13 cellular contexts compared by ENCODE assay signal in the genomic region with DNA sequence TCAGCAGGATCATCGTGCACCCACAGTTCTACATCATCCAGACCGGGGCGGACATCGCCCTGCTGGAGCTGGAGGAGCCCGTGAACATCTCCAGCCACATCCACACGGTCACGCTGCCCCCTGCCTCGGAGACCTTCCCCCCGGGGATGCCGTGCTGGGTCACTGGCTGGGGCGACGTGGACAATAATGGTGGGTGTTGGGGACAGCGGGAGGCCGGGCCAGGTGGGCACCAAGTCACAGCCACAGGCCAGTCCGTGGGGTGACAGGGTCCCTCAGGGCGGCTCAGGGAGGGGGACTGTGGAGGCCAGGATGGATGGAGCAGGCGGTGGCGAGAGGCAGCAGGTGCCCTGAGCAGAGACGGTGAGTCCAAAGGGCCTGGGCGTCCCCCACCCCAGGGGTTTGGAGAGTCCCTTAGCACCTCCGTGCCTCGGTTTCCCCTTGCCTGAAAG. TPM values are rescaled to one million over a fixed set of nuclear protein-coding genes. Genes with fewer than 3 reads are reported as not detected.
DNase-seq lines count a peak whose midpoint lies in the region; ATAC-seq and TF ChIP-seq lines count a peak whose summit lies in the region.
"Had no signal": no experiment of that assay in that cellular context is flagged by ENCODE, and none has a peak within 500 bp of the region (broad histone marks: within the 10 kb centered on the region; RNA-seq: fewer than 3 reads in every experiment).

No MANE protein-coding gene starts in this region.

- intact Hi-C loops in Right ventricle myocardium superior (cut with DNase I) (no loop called here), left lung (cut with DNase I) (no loop called here)
- intact Hi-C loops in CD8-positive, alpha-beta T cell (cut with DNase I, micrococcal nuclease), result no loop called here

- POLR2A ChIA-PET in CD8-positive, alpha-beta T cell (lab: Charles Lee), result no interaction called here

- H3K4me1 Mint-ChIP-seq in neural progenitor cell, result peaks cover 7% of the 10 kb centered on the region
- peaks cover 5% of the 10 kb centered on the region for H3K4me1 Mint-ChIP-seq in CD8-positive, alpha-beta T cell (ENCODE audit: low read depth)

- H3K9ac ChIP-seq in neural progenitor cell, result no peak overlapping the region
- H3K9ac ChIP-seq: BLaER1 had no signal

- no peak overlapping the region for H2AFZ ChIP-seq in neural progenitor cell (replicated peaks)

- no peak for ATAC-seq in Right ventricle myocardium superior (ENCODE audit: poor library complexity)
- ATAC-seq in RWPE2 (ENCODE audit: low read depth), result 0 out of 3 replicates have a peak, but pooled peaks have one; percentile 15
- no peak for ATAC-seq in CD8-positive, alpha-beta T cell
- ATAC-seq in left lung, result no peak

- H3K9me3 ChIP-seq in right atrium auricular region (no peaks in the 10 kb centered on the region), RWPE2 (ENCODE audit: severe bottlenecking) (no peaks in the 10 kb centered on the region), neural progenitor cell (ENCODE audit: low read depth) (no peaks in the 10 kb centered on the region), left lung (no peaks in the 10 kb centered on the region)
- no peaks in the 10 kb centered on the region for H3K9me3 ChIP-seq in CD8-positive, alpha-beta T cell (ENCODE audit: low read length)
- H3K9me3 ChIP-seq: BLaER1 had no signal

- H3K27ac Mint-ChIP-seq in neural progenitor cell, result no peak overlapping the region
- no peak overlapping the region for H3K27ac Mint-ChIP-seq in CD8-positive, alpha-beta T cell
- H3K27ac Mint-ChIP-seq: H9 had no signal

- H3K4me3 ChIP-seq in right atrium auricular region (no peak overlapping the region), RWPE2 (ENCODE audit: severe bottlenecking) (no peak overlapping the region), neural progenitor cell (no peak overlapping the region), left lung (no peak overlapping the region)
- H3K4me3 ChIP-seq in CD8-positive, alpha-beta T cell (ENCODE audit: low read depth, low read length), result no peak overlapping the region
- H3K4me3 ChIP-seq: BLaER1 had no signal

- H4K20me1 ChIP-seq in neural progenitor cell (ENCODE audit: low read depth), result no peaks in the 10 kb centered on the region

- H3K36me3 Mint-ChIP-seq in neural progenitor cell, result no peaks in the 10 kb centered on the region
- H3K36me3 Mint-ChIP-seq in CD8-positive, alpha-beta T cell, result no peaks in the 10 kb centered on the region

- no peak overlapping the region for H3K27ac ChIP-seq in right atrium auricular region
- H3K27ac ChIP-seq in RWPE2 (ENCODE audit: poor library complexity, severe bottlenecking), result no peak overlapping the region
- H3K27ac ChIP-seq in neural progenitor cell, result no peak overlapping the region
- H3K27ac ChIP-seq in CD8-positive, alpha-beta T cell (ENCODE audit: low read depth, low read length), result no peak overlapping the region
- H3K27ac ChIP-seq in left lung, result no peak overlapping the region
- H3K27ac ChIP-seq: BLaER1 had no signal

- H3K27me3 Mint-ChIP-seq in neural progenitor cell (ENCODE audit: insufficient read depth, low read depth), result peaks cover 17% of the 10 kb centered on the region
- peaks cover 18% of the 10 kb centered on the region for H3K27me3 Mint-ChIP-seq in CD8-positive, alpha-beta T cell (ENCODE audit: low read depth)

- CTCF ChIA-PET in CD8-positive, alpha-beta T cell (lab: Charles Lee), result no interaction called here

- H3K36me3 ChIP-seq in right atrium auricular region, result no peaks in the 10 kb centered on the region
- H3K36me3 ChIP-seq in RWPE2 (ENCODE audit: low read depth), result no peaks in the 10 kb centered on the region
- H3K36me3 ChIP-seq in neural progenitor cell, result no peaks in the 10 kb centered on the region
- no peaks in the 10 kb centered on the region for H3K36me3 ChIP-seq in CD8-positive, alpha-beta T cell (ENCODE audit: insufficient read depth, low read length)
- H3K36me3 ChIP-seq in left lung, result no peaks in the 10 kb centered on the region
- H3K36me3 ChIP-seq: BLaER1 had no signal

- H3K27me3 ChIP-seq in right atrium auricular region (peaks cover 8 to 9% of the 10 kb centered on the region in 2 donors), RWPE2 (ENCODE audit: insufficient read depth, poor library complexity, severe bottlenecking) (peaks cover 28% of the 10 kb centered on the region), neural progenitor cell (peaks cover 39% of the 10 kb centered on the region), left lung (peaks cover 25 to 63% of the 10 kb centered on the region in 2 donors)
- peaks cover 8% of the 10 kb centered on the region for H3K27me3 ChIP-seq in CD8-positive, alpha-beta T cell (ENCODE audit: insufficient read depth, low read length)

- no peaks in the 10 kb centered on the region for H3F3A ChIP-seq in neural progenitor cell (ENCODE audit: low read depth)

- TF ChIP-seq CTCF in right atrium auricular region (IDR thresholded peaks at IDR 0.05) (no peak), RWPE2 (IDR thresholded peaks at IDR 0.05; ENCODE audit: poor library complexity, severe bottlenecking) (no peak), neural progenitor cell (IDR thresholded peaks at IDR 0.05) (no peak), left lung (IDR thresholded peaks at IDR 0.05) (no peak)
- TF ChIP-seq CTCF in CD8-positive, alpha-beta T cell (IDR thresholded peaks at IDR 0.05), result no peak

- DNase-seq in Right ventricle myocardium superior, result peak; percentile 29
- no peak for DNase-seq in right atrium auricular region (ENCODE audit: low spot score)
- peak; percentile 76 for DNase-seq in RWPE2 (ENCODE audit: low spot score)
- no peak for DNase-seq in neural progenitor cell (ENCODE audit: low spot score)
- no peak for DNase-seq in CD8-positive, alpha-beta T cell
- DNase-seq in left lung, result no peak
- DNase-seq: DMS53, GF-D8, GOT3, H9 had no signal

- H3K79me2 ChIP-seq in neural progenitor cell (ENCODE audit: low read depth), result no peaks in the 10 kb centered on the region

- no peaks in the 10 kb centered on the region for H3K9me3 Mint-ChIP-seq in neural progenitor cell
- H3K9me3 Mint-ChIP-seq in CD8-positive, alpha-beta T cell, result no peaks in the 10 kb centered on the region

- peak overlapping the region; percentile 53 for H3K4me3 Mint-ChIP-seq in neural progenitor cell
- no peak overlapping the region for H3K4me3 Mint-ChIP-seq in CD8-positive, alpha-beta T cell
- H3K4me3 Mint-ChIP-seq: H9 had no signal

- no peak overlapping the region for H3K4me2 ChIP-seq in neural progenitor cell
- H3K4me2 ChIP-seq: BLaER1 had no signal

- H3K4me1 ChIP-seq in right atrium auricular region (no peaks in the 10 kb centered on the region), RWPE2 (ENCODE audit: insufficient read depth, poor library complexity, severe bottlenecking) (no peaks in the 10 kb centered on the region), neural progenitor cell (peaks cover 4% of the 10 kb centered on the region), left lung (no peaks in the 10 kb centered on the region)
- H3K4me1 ChIP-seq in CD8-positive, alpha-beta T cell (ENCODE audit: insufficient read depth, low read length), result peaks cover 9% of the 10 kb centered on the region

RNA-seq across cellular contexts. Expression of gene TPSD1, which starts 1.0 kb away (rescaled TPM):
- total RNA-seq in Right ventricle myocardium superior (0.51 TPM), right atrium auricular region (under 1 TPM in 1 of 2 donors, not detected in 1; 0.63 TPM), neural progenitor cell (ENCODE audit: low replicate concordance) (not detected in 2 replicates), left lung (under 1 TPM in 1 of 2 donors, not detected in 1; 0.37 TPM)
- not detected for total RNA-seq in CD8-positive, alpha-beta T cell
- total RNA-seq: H9, HT1080 had no signal

RNA-seq across cellular contexts. Expression of gene TPSAB1, which starts 16.4 kb away (rescaled TPM):
- 7.1 TPM for total RNA-seq in Right ventricle myocardium superior
- 1 to 10 TPM; 2.6 to 8.9 TPM for total RNA-seq in right atrium auricular region
- not detected in 2 replicates for total RNA-seq in neural progenitor cell (ENCODE audit: low replicate concordance)
- total RNA-seq in CD8-positive, alpha-beta T cell, result not detected
- 10 to 100 TPM; 35.1 to 51.0 TPM for total RNA-seq in left lung
- total RNA-seq: H9, HT1080 had no signal

RNA-seq across cellular contexts. Expression of gene TPSB2, which starts 26.9 kb away (rescaled TPM):
- total RNA-seq in Right ventricle myocardium superior (10.1 TPM), right atrium auricular region (10 to 100 TPM in 1 of 2 donors, 1 to 10 TPM in 1; 1.2 to 12.5 TPM), neural progenitor cell (ENCODE audit: low replicate concordance) (not detected in 2 replicates), left lung (10 to 100 TPM in 1 of 2 donors, 1 to 10 TPM in 1; 3.0 to 55.5 TPM)
- total RNA-seq in CD8-positive, alpha-beta T cell, result not detected
- total RNA-seq: H9, HT1080 had no signal

RNA-seq across cellular contexts. Expression of gene TPSG1, which starts 31.8 kb away (rescaled TPM):
- total RNA-seq in Right ventricle myocardium superior (0.19 TPM), right atrium auricular region (not detected), neural progenitor cell (ENCODE audit: low replicate concordance) (not detected in 2 replicates), left lung (under 1 TPM in 1 of 2 donors, not detected in 1; 0.34 TPM)
- total RNA-seq in CD8-positive, alpha-beta T cell, result not detected
- total RNA-seq: A673, H9, HT1080 had no signal

RNA-seq across cellular contexts. Expression of gene UBE2I, which starts 52.5 kb away (rescaled TPM):
- total RNA-seq in Right ventricle myocardium superior (77.2 TPM), right atrium auricular region (10 to 100 TPM; 58.8 to 59.5 TPM), neural progenitor cell (ENCODE audit: low replicate concordance) (184 and 239 TPM in 2 replicates), left lung (100 to 1,000 TPM in 1 of 2 donors, 10 to 100 TPM in 1; 89.0 to 111 TPM)
- 100 to 1,000 TPM; 285 to 294 TPM for total RNA-seq in CD8-positive, alpha-beta T cell

Comparison
In these comparisons a context has a peak if more than half of its experiments do, and no peak if none do; other contexts are left out.
1. DNase-seq: peak in Right ventricle myocardium superior (single experiment) and RWPE2 (single experiment); none in right atrium auricular region (single experiment), neural progenitor cell (single experiment), CD8-positive, alpha-beta T cell (0 of 7) and left lung (0 of 2).